In the genomic region with DNA sequence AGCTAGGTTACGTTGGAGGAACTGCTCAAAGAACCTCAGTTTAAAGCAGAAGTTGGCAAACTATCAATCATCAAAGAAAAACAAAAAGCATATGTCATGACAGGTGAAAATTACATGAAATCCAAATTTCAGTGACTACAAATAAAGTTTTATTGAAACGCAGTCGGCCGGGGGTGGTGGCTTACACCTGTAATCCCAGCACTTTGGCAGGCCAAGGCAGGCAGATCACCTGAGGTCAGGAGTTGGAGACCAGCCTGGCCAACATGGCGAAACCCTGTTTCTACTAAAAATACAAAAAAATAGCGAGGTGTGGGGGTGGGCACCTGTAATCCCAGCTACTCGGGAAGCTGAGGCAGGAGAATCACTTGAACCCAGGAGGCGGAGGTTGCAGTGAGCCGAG, we compare ENCODE assay signal across 2 cellular contexts. TPM values are rescaled to one million over a fixed set of nuclear protein-coding genes. Genes with fewer than 3 reads are reported as not detected.
"Had no signal": no experiment of that assay in that cellular context is flagged by ENCODE, and none has a peak within 500 bp of the region (broad histone marks: within the 10 kb centered on the region; RNA-seq: fewer than 3 reads in every experiment).

No MANE protein-coding gene starts in this region.

RNA-seq across cellular contexts. Expression of gene ABCC6, which starts 2.8 kb away (rescaled TPM):
- total RNA-seq: HT1080 had no signal
- polyA plus RNA-seq: IgD-negative memory B cell had no signal
